Comparison of ENCODE assay signal across 8 cellular contexts in genomic region chr5:146751781-146752401, GRCh38.
DNase-seq lines count a peak whose midpoint lies in the region; ATAC-seq and TF ChIP-seq lines count a peak whose summit lies in the region.

No MANE protein-coding gene starts in this region.

- H3K36me3 ChIP-seq in left lung, result no peaks in the 10 kb centered on the region

- DNase-seq in UCSD-AML1 (lab: John Stamatoyannopoulos, UW; ENCODE audit: unreplicated experiment) (peak; percentile 23), left lung (peak in 1 of 2 donors; percentile 33), NCI-H1092 treated with DMSO at 0.1 percent for 48 hours (lab: John Stamatoyannopoulos, UW) (no peak), DMS53 treated with DMSO at 0.1 percent for 48 hours (lab: John Stamatoyannopoulos, UW; ENCODE audit: unreplicated experiment) (no peak), NOMO-1 (lab: John Stamatoyannopoulos, UW; ENCODE audit: unreplicated experiment in 2 of 2) (no peak), retina (no peak)

- ATAC-seq in GM18511 (IDR thresholded peaks at IDR 0.05; ENCODE audit: unreplicated experiment), result peak; percentile 100
- ATAC-seq in HG02798 (IDR thresholded peaks at IDR 0.05; ENCODE audit: poor library complexity, unreplicated experiment), result peak; percentile 94
- peak; percentile 56 for ATAC-seq in left lung

- TF ChIP-seq CTCF in left lung (IDR thresholded peaks at IDR 0.05), result no peak

- H3K4me3 ChIP-seq in left lung, result no peak overlapping the region

- H3K4me1 ChIP-seq in left lung, result no peaks in the 10 kb centered on the region

- no peaks in the 10 kb centered on the region for H3K9me3 ChIP-seq in left lung

- no peaks in the 10 kb centered on the region for H3K27me3 ChIP-seq in left lung

- no peak overlapping the region for H3K27ac ChIP-seq in left lung

- intact Hi-C loops in left lung (cut with DNase I), result no loop called here
